ENCODE assay signal across 9 cellular contexts in the genomic region with DNA sequence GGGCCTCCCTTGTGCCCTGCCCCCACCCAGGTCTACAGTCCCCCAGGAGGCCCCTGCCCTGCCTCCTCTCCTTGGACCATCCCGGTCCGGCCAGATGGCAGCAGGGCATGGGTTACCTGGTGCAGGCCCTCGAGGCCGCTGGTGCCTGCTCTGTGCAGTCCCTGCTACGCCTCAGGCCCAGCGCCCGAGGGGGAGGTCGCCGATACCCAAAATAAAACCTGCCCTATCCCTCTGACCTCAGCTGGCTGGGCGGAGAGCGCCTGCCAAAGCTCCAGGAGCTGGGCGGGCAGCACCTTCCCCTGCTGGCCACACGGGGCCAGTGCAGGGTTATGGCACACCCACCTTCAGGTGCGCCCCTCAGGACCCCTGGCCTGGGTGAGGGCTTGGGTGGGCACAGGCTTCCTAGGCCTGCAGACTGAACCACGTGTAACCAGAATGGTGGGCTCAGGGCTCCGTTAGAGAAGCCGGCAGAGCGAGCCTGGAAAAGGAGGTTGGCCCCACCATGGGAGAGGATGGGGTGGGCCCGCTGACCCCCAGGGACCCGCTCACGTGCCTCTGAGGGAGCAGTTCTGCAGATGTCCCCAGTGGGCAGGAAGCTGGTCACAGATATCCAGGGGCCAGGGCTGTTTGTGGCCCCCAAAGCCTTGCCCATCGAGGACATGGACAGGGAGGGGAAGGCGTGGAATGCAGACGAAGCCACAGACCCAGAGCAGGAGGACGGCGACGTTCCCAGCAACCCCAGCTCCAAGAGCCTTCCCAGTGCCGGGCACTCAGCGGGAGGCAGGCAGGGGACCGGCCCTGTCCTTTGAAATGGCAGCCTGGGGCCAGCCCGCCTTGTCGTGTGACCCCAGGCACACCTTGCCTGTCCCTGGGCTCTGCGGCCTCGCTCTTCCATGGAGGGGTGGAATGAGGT. TPM values are rescaled to one million over a fixed set of nuclear protein-coding genes. Genes with fewer than 3 reads are reported as not detected.
DNase-seq lines count a peak whose midpoint lies in the region; ATAC-seq and TF ChIP-seq lines count a peak whose summit lies in the region.
"Had no signal": no experiment of that assay in that cellular context is flagged by ENCODE, and none has a peak within 500 bp of the region (broad histone marks: within the 10 kb centered on the region; RNA-seq: fewer than 3 reads in every experiment).

No MANE protein-coding gene starts in this region.

- no peak overlapping the region for H3K4me3 Mint-ChIP-seq in CD8-positive, alpha-beta T cell

- H3K27ac ChIP-seq in CD8-positive, alpha-beta T cell (ENCODE audit: low read depth, low read length): no peak overlapping the region
- H3K27ac ChIP-seq in osteoblast (ENCODE audit: low read depth, low read length): no peak overlapping the region

- no peak for DNase-seq in CD8-positive, alpha-beta T cell
- peak; percentile 42 for DNase-seq in MG63
- DNase-seq in fibroblast of pulmonary artery (ENCODE audit: low read depth): no peak
- DNase-seq in osteoblast (ENCODE audit: insufficient read length, low spot score, missing footprints): peak; percentile 94
- no peak for DNase-seq in stimulated activated CD4-positive, alpha-beta T cell treated with anti-CD3 and anti-CD28 coated beads, Interleukin-2, amount 100 ng/mL, for 48 hours
- DNase-seq in DMS153 treated with DMSO at 0.1 percent for 48 hours (lab: John Stamatoyannopoulos, UW; ENCODE audit: unreplicated experiment): no peak

- CTCF ChIA-PET in CD8-positive, alpha-beta T cell (lab: Charles Lee): interaction anchor here (0.5 to 2.3 kb wide), 6 partner anchors 15 to 1091 kb away, joined by 3 to 14 read pairs (median 4); a partner anchor contains a TSS

- POLR2A ChIA-PET in CD8-positive, alpha-beta T cell (lab: Charles Lee): interaction anchor here (1.1 to 4.0 kb wide), 3 partner anchors 9 to 67 kb away, joined by 3 to 24 read pairs (median 4); a partner anchor contains a TSS

- H3K4me3 ChIP-seq in CD8-positive, alpha-beta T cell (ENCODE audit: low read depth, low read length): no peak overlapping the region
- H3K4me3 ChIP-seq in MG63 (no peak overlapping the region), fibroblast of pulmonary artery (replicated peaks; ENCODE audit: low read depth, low read length) (no peak overlapping the region), osteoblast (ENCODE audit: insufficient read depth, low read length) (no peak overlapping the region)

- H3K9me3 Mint-ChIP-seq in CD8-positive, alpha-beta T cell: no peaks in the 10 kb centered on the region

- intact Hi-C loops in CD8-positive, alpha-beta T cell (cut with DNase I, micrococcal nuclease): loop anchor here in 1 of 2 experiments (5.0 to 10.0 kb wide), 2 partner anchors 35 to 237 kb away; no protein-coding TSS in a partner anchor

- H3K4me1 Mint-ChIP-seq in CD8-positive, alpha-beta T cell (ENCODE audit: low read depth): peaks cover 25% of the 10 kb centered on the region

- H3K27me3 ChIP-seq in CD8-positive, alpha-beta T cell (ENCODE audit: insufficient read depth, low read length): no peaks in the 10 kb centered on the region
- H3K27me3 ChIP-seq in MG63: no peaks in the 10 kb centered on the region
- H3K27me3 ChIP-seq in osteoblast (ENCODE audit: insufficient read depth, low read length): peaks cover 3% of the 10 kb centered on the region

- peak; percentile 54 for ATAC-seq in CD8-positive, alpha-beta T cell
- no peak for ATAC-seq in GM21723 (IDR thresholded peaks at IDR 0.05; ENCODE audit: unreplicated experiment)
- no peak for ATAC-seq in HG03520 (IDR thresholded peaks at IDR 0.05; ENCODE audit: unreplicated experiment)

- H3K36me3 Mint-ChIP-seq in CD8-positive, alpha-beta T cell: no peaks in the 10 kb centered on the region

- H3K9me3 ChIP-seq in CD8-positive, alpha-beta T cell (ENCODE audit: low read length): no peaks in the 10 kb centered on the region
- H3K9me3 ChIP-seq in MG63 (no peaks in the 10 kb centered on the region), osteoblast (ENCODE audit: low read depth, low read length) (no peaks in the 10 kb centered on the region)

- peaks cover 11% of the 10 kb centered on the region for H3K4me1 ChIP-seq in CD8-positive, alpha-beta T cell (ENCODE audit: insufficient read depth, low read length)
- peaks cover 4% of the 10 kb centered on the region for H3K4me1 ChIP-seq in osteoblast (ENCODE audit: insufficient read depth, low read length)

- H4K20me1 ChIP-seq in osteoblast (ENCODE audit: insufficient read depth, low read length): no peaks in the 10 kb centered on the region

- peak; percentile 29 for TF ChIP-seq CTCF in CD8-positive, alpha-beta T cell (IDR thresholded peaks at IDR 0.05)
- TF ChIP-seq CTCF in fibroblast of pulmonary artery (IDR thresholded peaks at IDR 0.05; ENCODE audit: low read length, missing control alignments) (peak; percentile 27), osteoblast (IDR thresholded peaks at IDR 0.05; ENCODE audit: extremely low read depth, low read depth, low read length) (peak; percentile 43)

- H3K27ac Mint-ChIP-seq in CD8-positive, alpha-beta T cell: no peak overlapping the region

- no peaks in the 10 kb centered on the region for H3K79me2 ChIP-seq in osteoblast (ENCODE audit: insufficient read depth, low read length)

- peaks cover 11% of the 10 kb centered on the region for H3K27me3 Mint-ChIP-seq in CD8-positive, alpha-beta T cell (ENCODE audit: low read depth)

- no peaks in the 10 kb centered on the region for H3K36me3 ChIP-seq in CD8-positive, alpha-beta T cell (ENCODE audit: insufficient read depth, low read length)
- H3K36me3 ChIP-seq in MG63 (no peaks in the 10 kb centered on the region), osteoblast (ENCODE audit: insufficient read depth, low read length) (no peaks in the 10 kb centered on the region)

- H3K4me2 ChIP-seq in osteoblast (ENCODE audit: insufficient read depth, low read length): no peak overlapping the region

- no peak overlapping the region for H2AFZ ChIP-seq in osteoblast (ENCODE audit: low read length)

RNA-seq across cellular contexts. Expression of a gene that starts 1.7 kb away (rescaled TPM):
- total RNA-seq in CD8-positive, alpha-beta T cell: 10 to 100 TPM; 18.6 to 19.2 TPM
- not detected in 2 replicates for total RNA-seq in MG63 (2014; rRNA removed; shearing (Covaris generic); ENCODE audit: low replicate concordance)
- total RNA-seq in osteoblast: not detected in 2 replicates
- total RNA-seq: astrocyte had no signal

RNA-seq across cellular contexts. Expression of a gene that starts 26.1 kb away (rescaled TPM):
- not detected for total RNA-seq in CD8-positive, alpha-beta T cell
- total RNA-seq in MG63 (2014; rRNA removed; shearing (Covaris generic); ENCODE audit: low replicate concordance): not detected in 2 replicates
- not detected in 2 replicates for total RNA-seq in osteoblast
- total RNA-seq: astrocyte had no signal

RNA-seq across cellular contexts. Expression of a gene that starts 29.4 kb away (rescaled TPM):
- total RNA-seq in CD8-positive, alpha-beta T cell: 10 to 100 TPM; 31.4 to 31.7 TPM
- 26.6 TPM in 1 of 2 replicates, not detected in the other for total RNA-seq in MG63 (2014; rRNA removed; shearing (Covaris generic); ENCODE audit: low replicate concordance)
- total RNA-seq in osteoblast: 84.9 and 94.5 TPM in 2 replicates

Comparison
In these comparisons a context has a peak if more than half of its experiments do, and no peak if none do; other contexts are left out.
1. DNase-seq: peak in MG63 (single experiment) and osteoblast (single experiment); none in CD8-positive, alpha-beta T cell (0 of 7), fibroblast of pulmonary artery (single experiment), stimulated activated CD4-positive, alpha-beta T cell treated with anti-CD3 and anti-CD28 coated beads, Interleukin-2, amount 100 ng/mL, for 48 hours (0 of 2) and DMS153 treated with DMSO at 0.1 percent for 48 hours (single experiment).
2. RNA of a gene that starts 1.7 kb away (total RNA-seq): 18.6 to 19.2 TPM in CD8-positive, alpha-beta T cell; not detected in MG63 and not detected in osteoblast; every median in the first group is over 10 times any median in the second.
3. Peak in every context shown above with its lines, with median percentiles within 50 percentile points of each other: CTCF ChIP-seq.